ENCODE assay signal across 1 cellular context in genomic region chr21:15564907-15565306, GRCh38.
TF ChIP-seq lines count a peak whose summit lies in the region.

No MANE protein-coding gene starts in this region.

TF ChIP-seq in H1, 55 proteins besides CTCF, POLR2A, EP300 and RAD21 (continued from another document):
- TF ChIP-seq RXRA (IDR thresholded peaks at IDR 0.05; ENCODE audit: insufficient read depth, low read depth, low read length) (no peak), CHD1 (IDR thresholded peaks at IDR 0.05; ENCODE audit: low read depth, low read length) (no peak), MAX (IDR thresholded peaks at IDR 0.05) (no peak)
